In the genomic region with DNA sequence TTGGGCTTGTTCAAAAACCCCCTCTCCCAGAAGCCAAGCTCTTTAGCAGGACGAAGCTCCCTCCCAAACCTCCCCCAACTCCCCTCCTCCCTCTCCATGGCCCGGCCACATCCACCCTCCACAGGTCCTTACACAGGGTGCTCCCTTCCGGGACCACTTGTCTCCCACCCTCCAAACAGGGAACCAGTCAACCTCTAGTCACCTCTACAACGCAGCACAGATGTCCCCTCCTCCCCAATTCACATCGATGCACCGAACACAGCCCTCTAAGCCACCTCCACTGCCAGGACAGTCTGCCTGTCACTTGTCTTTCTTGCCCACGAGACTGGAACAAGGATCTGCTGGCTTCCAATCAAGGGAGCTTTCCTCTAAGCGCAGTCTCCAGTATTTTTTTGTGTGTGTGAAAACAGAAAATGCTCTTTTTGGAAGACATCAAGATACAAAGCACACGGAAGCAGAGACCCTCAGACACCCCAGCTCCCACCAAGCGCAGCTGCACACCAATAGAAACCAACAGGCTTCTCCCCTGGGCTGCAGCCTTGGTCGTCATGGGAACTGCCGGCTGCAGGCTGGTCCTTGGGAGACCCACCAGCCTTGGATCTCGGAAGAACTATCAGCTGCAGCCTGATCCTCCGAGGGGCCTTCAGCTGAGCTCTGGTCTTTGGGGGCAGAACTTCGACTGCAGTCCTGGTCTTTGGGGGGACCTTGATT, we compare ENCODE assay signal across 1 cellular context.
TF ChIP-seq lines count a peak whose summit lies in the region.

No MANE protein-coding gene starts in this region.

TF ChIP-seq in GM12878, 131 proteins besides CTCF, POLR2A, EP300 and RAD21 (continued from another document):
- TF ChIP-seq, protein P1, sequence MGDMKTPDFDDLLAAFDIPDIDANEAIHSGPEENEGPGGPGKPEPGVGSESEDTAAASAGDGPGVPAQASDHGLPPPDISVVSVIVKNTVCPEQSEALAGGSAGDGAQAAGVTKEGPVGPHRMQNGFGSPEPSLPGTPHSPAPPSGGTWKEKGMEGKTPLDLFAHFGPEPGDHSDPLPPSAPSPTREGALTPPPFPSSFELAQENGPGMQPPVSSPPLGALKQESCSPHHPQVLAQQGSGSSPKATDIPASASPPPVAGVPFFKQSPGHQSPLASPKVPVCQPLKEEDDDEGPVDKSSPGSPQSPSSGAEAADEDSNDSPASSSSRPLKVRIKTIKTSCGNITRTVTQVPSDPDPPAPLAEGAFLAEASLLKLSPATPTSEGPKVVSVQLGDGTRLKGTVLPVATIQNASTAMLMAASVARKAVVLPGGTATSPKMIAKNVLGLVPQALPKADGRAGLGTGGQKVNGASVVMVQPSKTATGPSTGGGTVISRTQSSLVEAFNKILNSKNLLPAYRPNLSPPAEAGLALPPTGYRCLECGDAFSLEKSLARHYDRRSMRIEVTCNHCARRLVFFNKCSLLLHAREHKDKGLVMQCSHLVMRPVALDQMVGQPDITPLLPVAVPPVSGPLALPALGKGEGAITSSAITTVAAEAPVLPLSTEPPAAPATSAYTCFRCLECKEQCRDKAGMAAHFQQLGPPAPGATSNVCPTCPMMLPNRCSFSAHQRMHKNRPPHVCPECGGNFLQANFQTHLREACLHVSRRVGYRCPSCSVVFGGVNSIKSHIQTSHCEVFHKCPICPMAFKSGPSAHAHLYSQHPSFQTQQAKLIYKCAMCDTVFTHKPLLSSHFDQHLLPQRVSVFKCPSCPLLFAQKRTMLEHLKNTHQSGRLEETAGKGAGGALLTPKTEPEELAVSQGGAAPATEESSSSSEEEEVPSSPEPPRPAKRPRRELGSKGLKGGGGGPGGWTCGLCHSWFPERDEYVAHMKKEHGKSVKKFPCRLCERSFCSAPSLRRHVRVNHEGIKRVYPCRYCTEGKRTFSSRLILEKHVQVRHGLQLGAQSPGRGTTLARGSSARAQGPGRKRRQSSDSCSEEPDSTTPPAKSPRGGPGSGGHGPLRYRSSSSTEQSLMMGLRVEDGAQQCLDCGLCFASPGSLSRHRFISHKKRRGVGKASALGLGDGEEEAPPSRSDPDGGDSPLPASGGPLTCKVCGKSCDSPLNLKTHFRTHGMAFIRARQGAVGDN (IDR thresholded peaks at IDR 0.05), result 0 out of 2 replicates have a peak, but pooled peaks have one; percentile 13
- peak; percentile 2 for TF ChIP-seq MEF2B (IDR thresholded peaks at IDR 0.05; ENCODE audit: partially characterized antibody, poor library complexity, severe bottlenecking)
- TF ChIP-seq, protein P2, sequence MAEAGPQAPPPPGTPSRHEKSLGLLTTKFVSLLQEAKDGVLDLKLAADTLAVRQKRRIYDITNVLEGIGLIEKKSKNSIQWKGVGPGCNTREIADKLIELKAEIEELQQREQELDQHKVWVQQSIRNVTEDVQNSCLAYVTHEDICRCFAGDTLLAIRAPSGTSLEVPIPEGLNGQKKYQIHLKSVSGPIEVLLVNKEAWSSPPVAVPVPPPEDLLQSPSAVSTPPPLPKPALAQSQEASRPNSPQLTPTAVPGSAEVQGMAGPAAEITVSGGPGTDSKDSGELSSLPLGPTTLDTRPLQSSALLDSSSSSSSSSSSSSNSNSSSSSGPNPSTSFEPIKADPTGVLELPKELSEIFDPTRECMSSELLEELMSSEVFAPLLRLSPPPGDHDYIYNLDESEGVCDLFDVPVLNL (IDR thresholded peaks at IDR 0.05; ENCODE audit: low read depth, low read length), result no peak
- TF ChIP-seq HDGF (IDR thresholded peaks at IDR 0.05), result peak; percentile 90
- no peak for TF ChIP-seq ZBED1 (IDR thresholded peaks at IDR 0.05; ENCODE audit: borderline replicate concordance)
- TF ChIP-seq HDAC6 (IDR thresholded peaks at IDR 0.05; ENCODE audit: unreplicated experiment), result peak; percentile 27
- TF ChIP-seq, protein P3, sequence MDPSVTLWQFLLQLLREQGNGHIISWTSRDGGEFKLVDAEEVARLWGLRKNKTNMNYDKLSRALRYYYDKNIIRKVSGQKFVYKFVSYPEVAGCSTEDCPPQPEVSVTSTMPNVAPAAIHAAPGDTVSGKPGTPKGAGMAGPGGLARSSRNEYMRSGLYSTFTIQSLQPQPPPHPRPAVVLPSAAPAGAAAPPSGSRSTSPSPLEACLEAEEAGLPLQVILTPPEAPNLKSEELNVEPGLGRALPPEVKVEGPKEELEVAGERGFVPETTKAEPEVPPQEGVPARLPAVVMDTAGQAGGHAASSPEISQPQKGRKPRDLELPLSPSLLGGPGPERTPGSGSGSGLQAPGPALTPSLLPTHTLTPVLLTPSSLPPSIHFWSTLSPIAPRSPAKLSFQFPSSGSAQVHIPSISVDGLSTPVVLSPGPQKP (IDR thresholded peaks at IDR 0.05; ENCODE audit: low read depth, low read length), result peak; percentile 25; the same call in 1 of the 2 replicates
